ENCODE assay signal across 21 cellular contexts in genomic region chr15:71335591-71335990, GRCh38.
DNase-seq lines count a peak whose midpoint lies in the region; ATAC-seq, FAIRE-seq and TF ChIP-seq lines count a peak whose summit lies in the region.
"Had no signal": no experiment of that assay in that cellular context is flagged by ENCODE, and none has a peak within 500 bp of the region (broad histone marks: within the 10 kb centered on the region; RNA-seq: fewer than 3 reads in every experiment).

No MANE protein-coding gene starts in this region.

- no peaks in the 10 kb centered on the region for H3K36me3 ChIP-seq in ascending aorta
- H3K36me3 ChIP-seq in keratinocyte (ENCODE audit: control insufficient read depth in 2 of 2, extremely low read depth in 1 of 2, insufficient read depth in 2 of 2, low read length in 2 of 2), result peaks cover 15 to 18% of the 10 kb centered on the region in 2 experiments
- H3K36me3 ChIP-seq in stomach, result no peaks in the 10 kb centered on the region
- H3K36me3 ChIP-seq in gastrocnemius medialis, result no peaks in the 10 kb centered on the region
- H3K36me3 ChIP-seq: BLaER1 had no signal

- no peak for TF ChIP-seq EP300 in stomach (IDR thresholded peaks at IDR 0.05)

- intact Hi-C loops in ascending aorta (cut with DNase I) (loop anchor here (2.0 kb wide), 1 partner anchor 39 kb away; no protein-coding TSS in a partner anchor), stomach (cut with DNase I; ENCODE audit: low total_unique reads) (no loop called here), gastrocnemius medialis (cut with DNase I; ENCODE audit: low total_unique reads) (no loop called here)

- 73 to 81% (median 77%) methylated on average over 3 of the region's 3 CpGs for WGBS in stomach, 5 donors

- H3K4me3 ChIP-seq in AG04450 (ENCODE audit: low read depth, low read length) (no peak overlapping the region), ascending aorta (no peak overlapping the region), keratinocyte (ENCODE audit: control insufficient read depth in 2 of 3, extremely low read depth in 1 of 3, insufficient read depth in 2 of 3, low read depth in 1 of 3, low read length in 3 of 3) (no peak overlapping the region), stomach (no peak overlapping the region), gastrocnemius medialis (no peak overlapping the region)
- H3K4me3 ChIP-seq: BLaER1 had no signal

- in situ Hi-C loops in gastrocnemius medialis (cut with MboI; ENCODE audit: low sequenced_read_pairs in 4 of 4), result loop anchor here in 1 of 4 donors (25.0 kb wide), 1 partner anchor 223 kb away; the partner anchor contains the start of gene THSD4

- TF ChIP-seq CTCF in AG04450 (IDR thresholded peaks at IDR 0.05; ENCODE audit: low read depth, low read length) (no peak), ascending aorta (IDR thresholded peaks at IDR 0.05) (no peak), keratinocyte (optimal IDR thresholded peaks at IDR 0.05 in 1 of 3, IDR thresholded peaks at IDR 0.05 in 1 of 3, conservative IDR thresholded peaks at IDR 0.05 in 1 of 3; ENCODE audit: extremely low read depth in 1 of 3, insufficient read depth in 2 of 3, low read length in 3 of 3) (no peak), stomach (IDR thresholded peaks at IDR 0.05) (no peak), gastrocnemius medialis (IDR thresholded peaks at IDR 0.05 in 4 of 5, conservative IDR thresholded peaks at IDR 0.05 in 1 of 5) (no peak)

- peak; percentile 71 for FAIRE-seq in keratinocyte (lab: Jason Lieb, UNC)
- FAIRE-seq: D721Med, GM19239 had no signal

- H3K4me1 ChIP-seq in ascending aorta (peaks cover 0 to 57% of the 10 kb centered on the region in 2 donors), keratinocyte (ENCODE audit: control insufficient read depth, extremely low read depth, insufficient read depth, low read length) (peaks cover 31% of the 10 kb centered on the region), stomach (peaks cover 12 to 62% (median 17%) of the 10 kb centered on the region in 4 donors), gastrocnemius medialis (peaks cover 4 to 9% of the 10 kb centered on the region in 2 donors)
- H3K4me1 ChIP-seq: BLaER1 had no signal

- H3K27ac ChIP-seq in AG04450 (ENCODE audit: low read depth, low read length) (peak overlapping the region; percentile 86), ascending aorta (peak overlapping the region; percentile 91 to 92), keratinocyte (ENCODE audit: control insufficient read depth, insufficient read depth, low read length) (no peak overlapping the region), stomach (peak overlapping the region in 3 of 5 donors; percentile 15 to 68 (median 62)), gastrocnemius medialis (no peak overlapping the region)
- H3K27ac ChIP-seq: BLaER1 had no signal

- TF ChIP-seq POLR2A in stomach (IDR thresholded peaks at IDR 0.05), result no peak
- no peak for TF ChIP-seq POLR2A in gastrocnemius medialis (IDR thresholded peaks at IDR 0.05)

- POLR2A ChIA-PET in AG04450 (lab: Yijun Ruan, JAX), result interaction anchor here (0.6 kb wide), 1 partner anchor 557 kb away, joined by 6 read pairs; no protein-coding TSS in a partner anchor

- no peak for DNase-seq in AG04450 (ENCODE audit: low read depth, low spot score)
- DNase-seq in ascending aorta (ENCODE audit: low spot score in 2 of 2), result no peak
- no peak for DNase-seq in keratinocyte (ENCODE audit: low read depth, low spot score)
- DNase-seq in stomach, result no peak
- no peak for DNase-seq in SW480 (ENCODE audit: low spot score)
- no peak for DNase-seq in activated T-cell treated with anti-CD3 and anti-CD28 coated beads for 4 hours
- no peak for DNase-seq in gastrocnemius medialis
- DNase-seq: 8988T; CD8-positive, alpha-beta T cell; DMS79; HFFc6; MM.1S; NCI-H1105 treated with DMSO at 0.1 percent for 48 hours; NCI-H187 treated with DMSO at 0.1 percent for 48 hours; NCI-H2171; NCI-H446; NCI-H748 treated with DMSO at 0.1 percent for 48 hours had no signal

- H3K9ac ChIP-seq in keratinocyte (ENCODE audit: control insufficient read depth, extremely low read depth, insufficient read depth, low read length), result no peak overlapping the region
- H3K9ac ChIP-seq: BLaER1 had no signal

- H3K27me3 ChIP-seq in AG04450 (ENCODE audit: control insufficient read depth, insufficient read depth, low read length), result no peaks in the 10 kb centered on the region
- no peaks in the 10 kb centered on the region for H3K27me3 ChIP-seq in ascending aorta
- no peaks in the 10 kb centered on the region for H3K27me3 ChIP-seq in keratinocyte (ENCODE audit: control insufficient read depth, extremely low read depth, insufficient read depth, low read length)
- H3K27me3 ChIP-seq in stomach, result no peaks in the 10 kb centered on the region
- no peaks in the 10 kb centered on the region for H3K27me3 ChIP-seq in gastrocnemius medialis
- H3K27me3 ChIP-seq: BLaER1 had no signal

- CTCF ChIA-PET in AG04450 (lab: Charles Lee), result no interaction called here

- H3K9me1 ChIP-seq in keratinocyte (ENCODE audit: control insufficient read depth, extremely low read depth, insufficient read depth, low read length), result no peaks in the 10 kb centered on the region

- no peak overlapping the region for H3K4me2 ChIP-seq in keratinocyte (ENCODE audit: control insufficient read depth, extremely low read depth, insufficient read depth, low read depth, low read length)
- H3K4me2 ChIP-seq: BLaER1 had no signal

- ATAC-seq in HG02642 (IDR thresholded peaks at IDR 0.05; ENCODE audit: poor library complexity, unreplicated experiment), result no peak
- ATAC-seq in gastrocnemius medialis, result no peak
- ATAC-seq: CD8-positive, alpha-beta T cell had no signal

- H4K20me1 ChIP-seq in keratinocyte (ENCODE audit: control insufficient read depth, extremely low read depth, insufficient read depth, low read length), result no peaks in the 10 kb centered on the region
- H4K20me1 ChIP-seq: BLaER1 had no signal

- H3K9me3 ChIP-seq in AG04450 (ENCODE audit: control insufficient read depth, insufficient read depth, low read length) (no peaks in the 10 kb centered on the region), ascending aorta (no peaks in the 10 kb centered on the region), keratinocyte (ENCODE audit: control insufficient read depth, low read depth, low read length) (no peaks in the 10 kb centered on the region), stomach (no peaks in the 10 kb centered on the region), gastrocnemius medialis (no peaks in the 10 kb centered on the region)
- H3K9me3 ChIP-seq: BLaER1 had no signal

- dilution Hi-C loops in keratinocyte (cut with MboI; ENCODE audit: extremely low pct_ligation_motif_present, low sequenced_read_pairs), result no loop called here

- H2AFZ ChIP-seq in keratinocyte (ENCODE audit: control insufficient read depth, low read length), result no peak overlapping the region

- peaks cover 3% of the 10 kb centered on the region for H3K79me2 ChIP-seq in keratinocyte (ENCODE audit: control insufficient read depth, insufficient read depth, low read length)

Comparison
In these comparisons a context has a peak if more than half of its experiments do, and no peak if none do; other contexts are left out.
1. H3K27ac ChIP-seq: peak in AG04450 (single experiment), ascending aorta (2 of 2) and stomach (3 of 5); none in keratinocyte (single experiment) and gastrocnemius medialis (0 of 4).